Comparison of ENCODE assay signal across 6 cellular contexts in the genomic region with DNA sequence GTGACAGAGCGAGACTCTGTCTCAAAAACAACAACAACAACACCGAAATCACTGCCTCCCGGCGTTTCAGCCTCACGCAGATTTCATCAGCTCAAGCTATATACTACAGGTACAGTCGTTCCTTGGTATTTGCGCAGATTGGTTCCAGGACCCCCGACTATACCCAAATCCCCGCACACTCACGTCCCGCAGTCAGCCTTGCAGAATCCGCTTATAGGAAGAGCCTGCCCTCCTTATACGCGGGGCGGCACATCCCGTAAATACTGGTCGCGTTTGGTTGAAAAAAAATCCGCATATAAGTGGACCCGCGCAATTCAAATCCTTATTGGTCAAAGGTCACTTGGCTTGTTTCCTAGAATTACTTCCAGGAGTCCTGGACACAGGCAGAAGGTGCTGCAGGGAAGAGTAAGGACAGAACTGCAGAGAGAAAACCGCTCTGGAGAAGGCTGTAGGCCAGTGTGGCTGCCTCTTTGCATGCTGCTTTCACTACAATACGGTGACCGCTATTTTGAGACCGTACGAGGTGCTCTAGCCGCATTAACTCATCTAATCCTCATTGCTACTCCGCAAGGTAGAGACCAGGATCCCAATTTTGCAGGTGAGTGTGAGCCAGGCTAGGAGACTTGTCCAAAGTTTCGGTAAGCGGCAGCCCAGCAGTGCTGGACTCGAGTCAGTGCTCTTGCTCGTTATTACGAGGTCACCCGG. TPM values are rescaled to one million over a fixed set of nuclear protein-coding genes. Genes with fewer than 3 reads are reported as not detected.
DNase-seq lines count a peak whose midpoint lies in the region; ATAC-seq and TF ChIP-seq lines count a peak whose summit lies in the region.

No MANE protein-coding gene starts in this region.

- H3K36me3 ChIP-seq in skeletal muscle tissue (ENCODE audit: control insufficient read depth in 3 of 3, insufficient read depth in 3 of 3, low read length in 3 of 3) = peaks cover 13 to 31% (median 22%) of the 10 kb centered on the region in 3 donors

- peak overlapping the region; percentile 83 for H3K27ac ChIP-seq in skeletal muscle tissue (ENCODE audit: low read depth, low read length)

- H3K9me3 ChIP-seq in skeletal muscle tissue (ENCODE audit: control insufficient read depth in 3 of 3, low read length in 3 of 3) = no peaks in the 10 kb centered on the region

- DNase-seq in AG09309 (ENCODE audit: low read depth) = no peak
- no peak for DNase-seq in epithelial cell of proximal tubule (ENCODE audit: low read depth)
- DNase-seq in cerebellum (ENCODE audit: low spot score) = no peak

- H3K27me3 Mint-ChIP-seq in IgD-negative memory B cell = no peaks in the 10 kb centered on the region

- H3K4me3 ChIP-seq in AG09309 (ENCODE audit: control insufficient read depth, low read depth, low read length) (peak overlapping the region; percentile 74), epithelial cell of proximal tubule (ENCODE audit: low read depth, low read length) (peak overlapping the region; percentile 98), skeletal muscle tissue (ENCODE audit: low read length in 3 of 3) (peak overlapping the region; percentile 88 to 99 (median 97))

- no peak for ATAC-seq in HG02840 (IDR thresholded peaks at IDR 0.05; ENCODE audit: low FRiP score, unreplicated experiment)

- H3K27me3 ChIP-seq in skeletal muscle tissue (ENCODE audit: control insufficient read depth in 3 of 3, insufficient read depth in 3 of 3, low read length in 3 of 3) = no peaks in the 10 kb centered on the region

- no peak for TF ChIP-seq CTCF in AG09309 (IDR thresholded peaks at IDR 0.05; ENCODE audit: control insufficient read depth, insufficient read depth, low read depth, low read length, missing control alignments)
- TF ChIP-seq CTCF in epithelial cell of proximal tubule (conservative IDR thresholded peaks at IDR 0.05; ENCODE audit: low read depth, low read length) = no peak

- peak overlapping the region; percentile 31 to 76 (median 64) for H3K27ac Mint-ChIP-seq in IgD-negative memory B cell

- H3K4me1 ChIP-seq in skeletal muscle tissue (ENCODE audit: control insufficient read depth in 3 of 3, insufficient read depth in 3 of 3, low read length in 3 of 3) = peaks cover 22 to 37% (median 27%) of the 10 kb centered on the region in 3 donors

- peak overlapping the region; percentile 89 to 96 (median 93) for H3K9ac ChIP-seq in skeletal muscle tissue (ENCODE audit: low read depth in 1 of 3, low read length in 3 of 3)

- H3K36me3 Mint-ChIP-seq in IgD-negative memory B cell = peaks cover 3% of the 10 kb centered on the region

- H3K4me1 Mint-ChIP-seq in IgD-negative memory B cell = peaks cover 16 to 20% (median 18%) of the 10 kb centered on the region in 3 donors

- H3K9me3 Mint-ChIP-seq in IgD-negative memory B cell = no peaks in the 10 kb centered on the region

- peak overlapping the region; percentile 64 to 92 (median 90) for H3K4me3 Mint-ChIP-seq in IgD-negative memory B cell

RNA-seq across cellular contexts. Expression of a gene that starts 0.7 kb away (rescaled TPM):
- polyA plus RNA-seq in IgD-negative memory B cell = 170 TPM
- 98.7 and 137 TPM in 2 replicates for total RNA-seq in epithelial cell of proximal tubule
- total RNA-seq in skeletal muscle tissue = 111 TPM
- 58.5 TPM for total RNA-seq in cerebellum

RNA-seq across cellular contexts. Expression of a gene that starts 37.9 kb away (rescaled TPM):
- 12.4 TPM for polyA plus RNA-seq in IgD-negative memory B cell
- total RNA-seq in epithelial cell of proximal tubule (90.1 and 125 TPM in 2 replicates), skeletal muscle tissue (36.5 TPM), cerebellum (73.4 TPM)

RNA-seq across cellular contexts. Expression of a gene that starts 38.2 kb away (rescaled TPM):
- polyA plus RNA-seq in IgD-negative memory B cell = 14.4 TPM
- total RNA-seq in epithelial cell of proximal tubule = 39.7 and 41.6 TPM in 2 replicates
- total RNA-seq in skeletal muscle tissue = 26.1 TPM
- total RNA-seq in cerebellum = 38.9 TPM

RNA-seq across cellular contexts. Expression of a gene that starts 45.7 kb away (rescaled TPM):
- polyA plus RNA-seq in IgD-negative memory B cell = 6.4 TPM
- total RNA-seq in epithelial cell of proximal tubule (8.5 and 13.4 TPM in 2 replicates), skeletal muscle tissue (14.1 TPM), cerebellum (15.2 TPM)

RNA-seq across cellular contexts. Expression of a gene that starts 45.9 kb away (rescaled TPM):
- 57.5 TPM for polyA plus RNA-seq in IgD-negative memory B cell
- total RNA-seq in epithelial cell of proximal tubule (32.6 and 36.8 TPM in 2 replicates), skeletal muscle tissue (25.6 TPM), cerebellum (74.6 TPM)
